9 cellular contexts compared by ENCODE assay signal in genomic region chr10:14587540-14588083, GRCh38.
DNase-seq lines count a peak whose midpoint lies in the region; ATAC-seq and TF ChIP-seq lines count a peak whose summit lies in the region.
"Had no signal": no experiment of that assay in that cellular context is flagged by ENCODE, and none has a peak within 500 bp of the region (broad histone marks: within the 10 kb centered on the region; RNA-seq: fewer than 3 reads in every experiment).

No MANE protein-coding gene starts in this region.

- DNase-seq in activated T-cell treated with anti-CD3 and anti-CD28 coated beads, Interleukin-2, amount 50 U/mL, for 4 hours = no peak
- DNase-seq in activated T-cell treated with anti-CD3 and anti-CD28 coated beads for 4 hours = no peak
- DNase-seq in activated CD4-positive, alpha-beta memory T cell treated with anti-CD3 and anti-CD28 coated beads, Interleukin-2, amount 10 ng/mL, durations not matched to agents 7 days and 5 days = no peak
- DNase-seq in right lobe of liver = no peak
- no peak for DNase-seq in tibial nerve (ENCODE audit: low spot score in 2 of 2)
- DNase-seq in effector CD4-positive, alpha-beta T cell = no peak
- DNase-seq in activated gamma-delta T cell (lab: John Stamatoyannopoulos, UW) = no peak
- DNase-seq in SW480 (ENCODE audit: low spot score) = no peak

- CTCF ChIA-PET in activated CD4-positive, alpha-beta memory T cell treated with anti-CD3 and anti-CD28 coated beads, Interleukin-2, amount 10 ng/mL, durations not matched to agents 7 days and 5 days (lab: Charles Lee) = interaction anchor here (0.8 to 1.7 kb wide), 7 partner anchors 17 to 374 kb away, joined by 3 read pairs; no protein-coding TSS in a partner anchor

- H3K4me1 ChIP-seq in right lobe of liver (peaks cover 0 to 57% (median 18%) of the 10 kb centered on the region in 4 donors), tibial nerve (peaks cover 0 to 21% (median 5%) of the 10 kb centered on the region in 4 donors)

- H3K27ac ChIP-seq in right lobe of liver (peak overlapping the region; percentile 68 to 82 (median 76)), tibial nerve (peak overlapping the region in 3 of 4 donors; percentile 3 to 36 (median 28))

- TF ChIP-seq POLR2A in right lobe of liver (IDR thresholded peaks at IDR 0.05) = no peak
- no peak for TF ChIP-seq POLR2A in tibial nerve (IDR thresholded peaks at IDR 0.05)

- H3K9me3 ChIP-seq in right lobe of liver = no peaks in the 10 kb centered on the region
- H3K9me3 ChIP-seq in tibial nerve = no peaks in the 10 kb centered on the region
- H3K9me3 ChIP-seq: MG63 had no signal

- H3K9me3 Mint-ChIP-seq in activated T-cell treated with anti-CD3 and anti-CD28 coated beads, Interleukin-2, amount 50 U/mL, for 4 hours = no peaks in the 10 kb centered on the region
- H3K9me3 Mint-ChIP-seq in activated CD4-positive, alpha-beta memory T cell treated with anti-CD3 and anti-CD28 coated beads, Interleukin-2, amount 10 ng/mL, durations not matched to agents 7 days and 5 days = no peaks in the 10 kb centered on the region

- H3K27ac Mint-ChIP-seq in activated CD4-positive, alpha-beta memory T cell treated with anti-CD3 and anti-CD28 coated beads, Interleukin-2, amount 10 ng/mL, durations not matched to agents 7 days and 5 days = peak overlapping the region; percentile 96

- peaks cover 97% of the 10 kb centered on the region for H3K4me1 Mint-ChIP-seq in activated T-cell treated with anti-CD3 and anti-CD28 coated beads, Interleukin-2, amount 50 U/mL, for 4 hours (ENCODE audit: low read depth)
- peaks cover 97% of the 10 kb centered on the region for H3K4me1 Mint-ChIP-seq in activated CD4-positive, alpha-beta memory T cell treated with anti-CD3 and anti-CD28 coated beads, Interleukin-2, amount 10 ng/mL, durations not matched to agents 7 days and 5 days

- POLR2A ChIA-PET in activated CD4-positive, alpha-beta memory T cell treated with anti-CD3 and anti-CD28 coated beads, Interleukin-2, amount 10 ng/mL, durations not matched to agents 7 days and 5 days (lab: Charles Lee) = interaction anchor here (0.7 to 10.1 kb wide), 20 partner anchors 9 to 372 kb away, joined by 3 to 149 read pairs (median 5); partner anchors contain the start of genes CDNF, HSPA14, MSANTD7 and SUV39H2

- TF ChIP-seq EP300 in tibial nerve (IDR thresholded peaks at IDR 0.05) = no peak

- intact Hi-C loops in right lobe of liver (cut with DNase I) = no loop called here

- TF ChIP-seq CTCF in right lobe of liver (IDR thresholded peaks at IDR 0.05) (no peak), tibial nerve (IDR thresholded peaks at IDR 0.05) (no peak)

- H3K4me3 ChIP-seq in right lobe of liver (no peak overlapping the region), tibial nerve (no peak overlapping the region)
- H3K4me3 ChIP-seq: MG63 had no signal

- H3K36me3 ChIP-seq in right lobe of liver (no peaks in the 10 kb centered on the region), tibial nerve (no peaks in the 10 kb centered on the region)

- WGBS in right lobe of liver (ENCODE audit: insufficient coverage, low coverage, low lambda C conversion rate, missing lambda C conversion rate) = 40% methylated on average over 6 of the region's 6 CpGs
- WGBS in tibial nerve, 2 donors = 71 to 74% methylated on average over 6 of the region's 6 CpGs

- H3K36me3 Mint-ChIP-seq in activated T-cell treated with anti-CD3 and anti-CD28 coated beads, Interleukin-2, amount 50 U/mL, for 4 hours (ENCODE audit: insufficient read depth) = peaks cover 33% of the 10 kb centered on the region
- peaks cover 81% of the 10 kb centered on the region for H3K36me3 Mint-ChIP-seq in activated CD4-positive, alpha-beta memory T cell treated with anti-CD3 and anti-CD28 coated beads, Interleukin-2, amount 10 ng/mL, durations not matched to agents 7 days and 5 days (ENCODE audit: low read depth)

- H3K27me3 ChIP-seq in right lobe of liver (no peaks in the 10 kb centered on the region), tibial nerve (no peaks in the 10 kb centered on the region)
- H3K27me3 ChIP-seq: MG63 had no signal

- no peaks in the 10 kb centered on the region for H3K27me3 Mint-ChIP-seq in activated T-cell treated with anti-CD3 and anti-CD28 coated beads, Interleukin-2, amount 50 U/mL, for 4 hours (ENCODE audit: low read depth)
- H3K27me3 Mint-ChIP-seq in activated CD4-positive, alpha-beta memory T cell treated with anti-CD3 and anti-CD28 coated beads, Interleukin-2, amount 10 ng/mL, durations not matched to agents 7 days and 5 days = no peaks in the 10 kb centered on the region

- peak in 1 of 2 donors; percentile 4 for ATAC-seq in activated T-cell treated with anti-CD3 and anti-CD28 coated beads, Interleukin-2, amount 50 U/mL, for 4 hours
- ATAC-seq in right lobe of liver = no peak

- H3K4me3 Mint-ChIP-seq in activated T-cell treated with anti-CD3 and anti-CD28 coated beads, Interleukin-2, amount 50 U/mL, for 4 hours = peak overlapping the region; percentile 75
- peak overlapping the region; percentile 47 for H3K4me3 Mint-ChIP-seq in activated CD4-positive, alpha-beta memory T cell treated with anti-CD3 and anti-CD28 coated beads, Interleukin-2, amount 10 ng/mL, durations not matched to agents 7 days and 5 days
